8 cellular contexts compared by ENCODE assay signal in genomic region chr12:5003025-5003666, GRCh38. TPM values are rescaled to one million over a fixed set of nuclear protein-coding genes. Genes with fewer than 3 reads are reported as not detected.
DNase-seq lines count a peak whose midpoint lies in the region; ATAC-seq, FAIRE-seq and TF ChIP-seq lines count a peak whose summit lies in the region.

No MANE protein-coding gene starts in this region.

- no peaks in the 10 kb centered on the region for H3K36me3 ChIP-seq in HepG2 (replicated peaks in 1 of 2; ENCODE audit: control insufficient read depth in 1 of 2, insufficient read depth in 2 of 2, low read length in 2 of 2)

- CTCF ChIA-PET in CD4-positive, alpha-beta T cell (lab: Charles Lee) = no interaction called here
- CTCF ChIA-PET in HepG2 (lab: Yijun Ruan, JAX; ENCODE audit: low intra/inter-chr PET ratio, low total read pairs) = interaction anchor here (1.8 to 4.8 kb wide), 2 partner anchors 146 to 154 kb away, joined by 7 to 40 read pairs; no protein-coding TSS in a partner anchor

- no peak overlapping the region for H3K27ac Mint-ChIP-seq in CD4-positive, alpha-beta T cell

- H3K79me2 ChIP-seq in HepG2 (ENCODE audit: insufficient read depth, low read length) = no peaks in the 10 kb centered on the region

- POLR2A ChIA-PET in CD4-positive, alpha-beta T cell (lab: Charles Lee) = no interaction called here
- POLR2A ChIA-PET in HepG2 (lab: Yijun Ruan, JAX) = no interaction called here

- TF ChIP-seq RAD21 in HepG2 (CRISPR knock-in tag; IDR thresholded peaks at IDR 0.05) = peak; percentile 72

- no peak for TF ChIP-seq POLR2A in HepG2 (IDR thresholded peaks at IDR 0.05; ENCODE audit: insufficient read depth in 1 of 2, low read depth in 2 of 2, low read length in 2 of 2)

- peak in 3 of 10 experiments; percentile 4 to 7 (median 6) for DNase-seq in CD4-positive, alpha-beta T cell
- DNase-seq in NCI-H1105 treated with DMSO at 0.1 percent for 48 hours (lab: John Stamatoyannopoulos, UW) (peak; percentile 77), T-helper 22 cell (ENCODE audit: low read depth) (peak; percentile 7), dermis blood vessel endothelial cell (peak; percentile 73), HepG2 (ENCODE audit: low spot score) (peak; percentile 33)
- DNase-seq in stimulated activated CD4-positive, alpha-beta T cell treated with anti-CD3 and anti-CD28 coated beads, TNF-alpha, amount 100 ng/mL, for 48 hours (ENCODE audit: low read depth in 3 of 3) = peak; percentile 22 to 31 (median 26)

- no peak overlapping the region for H3K9ac ChIP-seq in HepG2 (ENCODE audit: insufficient read depth, low read depth, low read length)

- no peak for FAIRE-seq in HepG2 (lab: Jason Lieb, UNC)

- H3K9me3 Mint-ChIP-seq in CD4-positive, alpha-beta T cell = no peaks in the 10 kb centered on the region

- no peaks in the 10 kb centered on the region for H3K4me1 ChIP-seq in HepG2 (ENCODE audit: insufficient read depth, low read length)

- no peaks in the 10 kb centered on the region for H3K4me1 Mint-ChIP-seq in CD4-positive, alpha-beta T cell (ENCODE audit: low read depth)

- H3K4me2 ChIP-seq in HepG2 (ENCODE audit: low read depth, low read length) = no peak overlapping the region

- no peak overlapping the region for H3K27ac ChIP-seq in CD4-positive, alpha-beta T cell (ENCODE audit: low read depth, low read length)
- H3K27ac ChIP-seq in HepG2 (ENCODE audit: extremely low read length, insufficient read depth, low read length) = no peak overlapping the region

- no peaks in the 10 kb centered on the region for H3K27me3 ChIP-seq in CD4-positive, alpha-beta T cell (ENCODE audit: control insufficient read depth, insufficient read depth, low read length)
- H3K27me3 ChIP-seq in HepG2 (ENCODE audit: control insufficient read depth in 1 of 2, insufficient read depth in 2 of 2, low read length in 2 of 2) = no peaks in the 10 kb centered on the region; a peak in 1 of 5 replicates

- H3K27me3 Mint-ChIP-seq in CD4-positive, alpha-beta T cell = peaks cover 32% of the 10 kb centered on the region

- ATAC-seq in CD4-positive, alpha-beta T cell (ENCODE audit: poor library complexity) = no peak
- ATAC-seq in GM21515 (IDR thresholded peaks at IDR 0.05; ENCODE audit: unreplicated experiment) = peak; percentile 63
- ATAC-seq in HepG2 = peak; percentile 97
- no peak for ATAC-seq in GM21825 (IDR thresholded peaks at IDR 0.05; ENCODE audit: unreplicated experiment)

- H3K36me3 Mint-ChIP-seq in CD4-positive, alpha-beta T cell (ENCODE audit: low read depth) = no peaks in the 10 kb centered on the region

- intact Hi-C loops in CD4-positive, alpha-beta T cell (cut with DNase I, micrococcal nuclease) = loop anchor here in 1 of 2 experiments (5.0 kb wide), 1 partner anchor 146 kb away; no protein-coding TSS in a partner anchor
- intact Hi-C loops in HepG2 (cut with micrococcal nuclease; ENCODE audit: unreplicated experiment) = loop anchor here (1.0 kb wide), 1 partner anchor 146 kb away; no protein-coding TSS in a partner anchor

- BruUV-seq in HepG2 (replicated peaks; lab: Mats Ljungman, UMichigan) = no TSS peak

- in situ Hi-C loops in HepG2 (cut with HindIII; ENCODE audit: extremely low pct_ligation_motif_present, low pct_unique_long_range_greater_than_20kb) = loop anchor here (5.0 kb wide), 1 partner anchor 146 kb away; no protein-coding TSS in a partner anchor

- H2AFZ ChIP-seq in HepG2 (ENCODE audit: low read length) = no peak overlapping the region

- no peak overlapping the region for H3K4me3 Mint-ChIP-seq in CD4-positive, alpha-beta T cell

- no peak overlapping the region for H3K4me3 ChIP-seq in HepG2 (replicated peaks in 1 of 3; ENCODE audit: insufficient read depth in 1 of 3, low read depth in 2 of 3, low read length in 3 of 3)

- WGBS in HepG2 (ENCODE audit: low lambda C conversion rate) = 10% methylated on average over 6 of the region's 9 CpGs

- TF ChIP-seq EP300 in HepG2 (IDR thresholded peaks at IDR 0.05; ENCODE audit: low read depth in 2 of 2, low read length in 2 of 2) (no peak), HepG2 (CRISPR knock-in tag; IDR thresholded peaks at IDR 0.05; ENCODE audit: borderline replicate concordance) (no peak)

- no peaks in the 10 kb centered on the region for H3K9me3 ChIP-seq in CD4-positive, alpha-beta T cell (ENCODE audit: control insufficient read depth, low read length)
- no peaks in the 10 kb centered on the region for H3K9me3 ChIP-seq in HepG2 (ENCODE audit: low read length)

- peak; percentile 54 for TF ChIP-seq CTCF in CD4-positive, alpha-beta T cell (IDR thresholded peaks at IDR 0.05)
- peak; percentile 88 for TF ChIP-seq CTCF in HepG2 (CRISPR knock-in tag; IDR thresholded peaks at IDR 0.05)

- no peaks in the 10 kb centered on the region for H4K20me1 ChIP-seq in HepG2 (ENCODE audit: insufficient read depth, low read length)

TF ChIP-seq in HepG2, 621 proteins besides CTCF, POLR2A, EP300 and RAD21 (continues in another document):
- TF ChIP-seq ATF7 (IDR thresholded peaks at IDR 0.05) (peak; percentile 94), ATF7 (CRISPR knock-in tag; IDR thresholded peaks at IDR 0.05) (no peak), HMGXB4 (CRISPR knock-in tag; IDR thresholded peaks at IDR 0.05; ENCODE audit: borderline replicate concordance in 1 of 2, low read depth in 1 of 2) (0 out of 4 replicates have a peak, but pooled peaks of 1 of the 2 experiments have one; percentile 37), ZBTB39 (CRISPR knock-in tag; IDR thresholded peaks at IDR 0.05) (no peak), NCOA1 (CRISPR knock-in tag; IDR thresholded peaks at IDR 0.05) (no peak), ZSCAN21 (CRISPR knock-in tag; IDR thresholded peaks at IDR 0.05; ENCODE audit: borderline replicate concordance) (no peak), SMARCC2 (IDR thresholded peaks at IDR 0.05) (no peak), ZNF570 (CRISPR knock-in tag; IDR thresholded peaks at IDR 0.05; ENCODE audit: borderline replicate concordance) (no peak), RFXAP (CRISPR knock-in tag; IDR thresholded peaks at IDR 0.05; ENCODE audit: borderline replicate concordance) (no peak), STAG1 (CRISPR knock-in tag; IDR thresholded peaks at IDR 0.05) (peak; percentile 90), SMC3 (IDR thresholded peaks at IDR 0.05; ENCODE audit: low read length) (peak; percentile 72), MEIS2 (CRISPR knock-in tag; IDR thresholded peaks at IDR 0.05) (0 out of 2 replicates have a peak, but pooled peaks have one; percentile 44)

RNA-seq across cellular contexts. Expression of gene KCNA5, which starts 40.5 kb away (rescaled TPM):
- total RNA-seq in CD4-positive, alpha-beta T cell = not detected
- total RNA-seq in dermis blood vessel endothelial cell (not detected in 2 replicates), HepG2 (2016; rRNA removed; fragmentation: Illumina TruSeq; extraction: Trizol) (not detected in 2 replicates)
- total RNA-seq in HepG2 (2016; cell fraction: cytosol; rRNA removed; fragmentation: Illumina TruSeq; extraction: Trizol; ENCODE audit: low read depth) = not detected in 2 replicates
- total RNA-seq in HepG2 (2016; cell fraction: insoluble cytoplasmic fraction; rRNA removed; fragmentation: Illumina TruSeq; extraction: Trizol) = not detected in 2 replicates
- not detected in 2 replicates for total RNA-seq in HepG2 (2016; cell fraction: membrane; rRNA removed; fragmentation: Illumina TruSeq; extraction: Trizol)
- not detected in 2 replicates for total RNA-seq in HepG2 (2016; cell fraction: nucleus; rRNA removed; fragmentation: Illumina TruSeq; extraction: Trizol)
- not detected in 2 replicates for polyA plus RNA-seq in HepG2 (2011; rRNA removed)
- polyA plus RNA-seq in HepG2 (2011; cell fraction: cytosol; rRNA removed) = not detected in 2 replicates
- not detected in 2 replicates for polyA plus RNA-seq in HepG2 (2011; cell fraction: nucleus; rRNA removed)
- not detected in 2 replicates for polyA plus RNA-seq in HepG2 (2012)
- polyA plus RNA-seq in HepG2 (2016; cell fraction: cytosol; fragmentation: Illumina TruSeq; extraction: Trizol; ENCODE audit: low read depth) = not detected in 2 replicates
- polyA plus RNA-seq in HepG2 (2016; cell fraction: insoluble cytoplasmic fraction; fragmentation: Illumina TruSeq; extraction: Trizol; ENCODE audit: low read depth) = not detected in 2 replicates
- polyA plus RNA-seq in HepG2 (2016; cell fraction: membrane; fragmentation: Illumina TruSeq; extraction: Trizol; ENCODE audit: low read depth) = not detected in 2 replicates
- not detected in 2 replicates for polyA plus RNA-seq in HepG2 (2016; cell fraction: nucleus; fragmentation: Illumina TruSeq; extraction: Trizol; ENCODE audit: insufficient read depth, low read depth)
- not detected in 2 replicates for polyA minus RNA-seq in HepG2 (2011; rRNA and poly(A)+ RNA removed; ENCODE audit: low replicate concordance)
- polyA minus RNA-seq in HepG2 (2011; cell fraction: cytosol; rRNA and poly(A)+ RNA removed) = not detected in 2 replicates
- not detected in 2 replicates for polyA minus RNA-seq in HepG2 (2011; cell fraction: nucleus; rRNA and poly(A)+ RNA removed)

Comparison
In these comparisons a context has a peak if more than half of its experiments do, and no peak if none do; other contexts are left out.
1. ATAC-seq: peak in GM21515 (single experiment) and HepG2 (single experiment); none in CD4-positive, alpha-beta T cell (single experiment) and GM21825 (single experiment).